28 cellular contexts compared by ENCODE assay signal in genomic region chr10:131475043-131475442, GRCh38.
"Had no signal": no experiment of that assay in that cellular context is flagged by ENCODE, and none has a peak within 500 bp of the region (broad histone marks: within the 10 kb centered on the region; RNA-seq: fewer than 3 reads in every experiment).

No MANE protein-coding gene starts in this region.

- ATAC-seq: heart left ventricle; mucosa of descending colon; natural killer cell; pancreas; right cardiac atrium; sciatic nerve; stimulated activated naive B cell treated with anti-CD40 and anti-IgM and Interleukin-4, amounts not matched to agents 10 μg/mL and 1 μg/mL and 100 μg/mL, for 72 hours had no signal

- H3K4me1 Mint-ChIP-seq: natural killer cell; stimulated activated naive B cell treated with anti-CD40 and anti-IgM and Interleukin-4, amounts not matched to agents 10 μg/mL and 1 μg/mL and 100 μg/mL, for 72 hours had no signal

- H3K27ac ChIP-seq: heart left ventricle, left ventricle myocardium inferior, neural progenitor cell, pancreas, prostate gland, skin epidermis, tibial nerve, vagina had no signal

- H3K36me3 Mint-ChIP-seq: natural killer cell; neural progenitor cell; stimulated activated naive B cell treated with anti-CD40 and anti-IgM and Interleukin-4, amounts not matched to agents 10 μg/mL and 1 μg/mL and 100 μg/mL, for 72 hours; type B pancreatic cell had no signal

- H3K9me3 Mint-ChIP-seq: natural killer cell; nephron progenitor cell; neural progenitor cell; stimulated activated naive B cell treated with anti-CD40 and anti-IgM and Interleukin-4, amounts not matched to agents 10 μg/mL and 1 μg/mL and 100 μg/mL, for 72 hours; stimulated activated naive CD8-positive, alpha-beta T cell treated with anti-CD3 and anti-CD28 coated beads, Interleukin-15, Interleukin-2, amounts not matched to agents 100 ng/mL and 50 ng/mL, for 24 hours; type B pancreatic cell had no signal

- DNase-seq: heart left ventricle; hypothalamus; islet precursor cell; left ventricle myocardium inferior; mesendoderm; midbrain; mucosa of descending colon; natural killer cell; nephron progenitor cell; pancreas; posterior cingulate gyrus; retina; right cardiac atrium; stimulated activated CD4-positive, alpha-beta T cell treated with anti-CD3 and anti-CD28 coated beads, Interleukin-12 subunit alpha, Interleukin-12 subunit beta, amount 100 ng/mL, for 4 hours; stimulated activated CD4-positive, alpha-beta T cell treated with anti-CD3 and anti-CD28 coated beads, Interleukin-15, amount 100 ng/mL, for 24 hours; stimulated activated CD4-positive, alpha-beta T cell treated with anti-CD3 and anti-CD28 coated beads, Interleukin-2, amount 100 ng/mL, for 24 hours; stimulated activated CD4-positive, alpha-beta T cell treated with anti-CD3 and anti-CD28 coated beads, Interleukin-4, amount 100 ng/mL, for 1 hour; stimulated activated naive B cell treated with anti-CD40 and anti-IgM and Interleukin-4, amounts not matched to agents 10 μg/mL and 1 μg/mL and 100 μg/mL, for 72 hours; substantia nigra had no signal

- H3K27ac Mint-ChIP-seq: natural killer cell; nephron progenitor cell; neural progenitor cell; stimulated activated naive B cell treated with anti-CD40 and anti-IgM and Interleukin-4, amounts not matched to agents 10 μg/mL and 1 μg/mL and 100 μg/mL, for 72 hours; stimulated activated naive CD8-positive, alpha-beta T cell treated with anti-CD3 and anti-CD28 coated beads, Interleukin-15, Interleukin-2, amounts not matched to agents 100 ng/mL and 50 ng/mL, for 24 hours; type B pancreatic cell had no signal

- H3K4me3 ChIP-seq: heart left ventricle, left ventricle myocardium inferior, lung, mucosa of descending colon, neural progenitor cell, pancreas, prostate gland, skin epidermis, tibial nerve, vagina had no signal

- H3K4me3 Mint-ChIP-seq: natural killer cell; nephron progenitor cell; neural progenitor cell; stimulated activated naive B cell treated with anti-CD40 and anti-IgM and Interleukin-4, amounts not matched to agents 10 μg/mL and 1 μg/mL and 100 μg/mL, for 72 hours; stimulated activated naive CD8-positive, alpha-beta T cell treated with anti-CD3 and anti-CD28 coated beads, Interleukin-15, Interleukin-2, amounts not matched to agents 100 ng/mL and 50 ng/mL, for 24 hours; type B pancreatic cell had no signal
